Comparison of ENCODE assay signal across 16 cellular contexts in the genomic region with DNA sequence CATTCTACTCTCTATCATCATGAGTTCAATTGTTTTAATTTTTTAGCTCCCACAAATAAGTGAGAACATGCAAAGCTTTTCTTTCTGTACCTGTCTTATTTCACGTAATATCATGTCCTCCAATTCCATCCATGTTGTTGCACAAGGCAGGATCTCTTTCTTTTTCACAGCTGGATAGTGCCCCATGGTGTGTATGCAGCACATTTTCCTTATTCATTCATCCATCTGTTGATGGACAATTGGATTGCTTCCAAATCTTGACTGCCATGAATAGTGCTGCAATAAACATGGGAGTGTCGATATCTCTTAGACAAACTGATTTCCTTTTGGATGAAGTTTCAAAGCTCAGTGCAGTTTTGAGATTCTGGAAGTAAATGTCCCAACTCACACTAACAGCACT.
"Had no signal": no experiment of that assay in that cellular context is flagged by ENCODE, and none has a peak within 500 bp of the region (broad histone marks: within the 10 kb centered on the region; RNA-seq: fewer than 3 reads in every experiment).

No MANE protein-coding gene starts in this region.

- H3K9me3 Mint-ChIP-seq: activated naive CD4-positive, alpha-beta T cell treated with anti-CD3 and anti-CD28 coated beads, Interleukin-2, amount 50 U/mL, for 72 hours; activated T-cell treated with anti-CD3 and anti-CD28 coated beads, Interleukin-2, amount 50 U/mL, for 24 hours; brain; dendritic cell treated with granulocyte-macrophage colony-stimulating factor and Interleukin-4, amounts not matched to agents 40 ng/mL and 50 ng/mL, for 4 days had no signal

- H3K36me3 ChIP-seq: neutrophil had no signal

- H3K4me3 Mint-ChIP-seq: activated CD8-positive, alpha-beta memory T cell treated with anti-CD3 and anti-CD28 coated beads, Interleukin-2, amount 10 ng/mL, durations not matched to agents 7 days and 5 days; activated T-cell treated with anti-CD3 and anti-CD28 coated beads, Interleukin-2, amount 50 U/mL, for 24 hours; brain; dendritic cell treated with granulocyte-macrophage colony-stimulating factor and Interleukin-4, amounts not matched to agents 40 ng/mL and 50 ng/mL, for 4 days; naive thymus-derived CD4-positive, alpha-beta T cell had no signal

- ATAC-seq: activated CD8-positive, alpha-beta memory T cell treated with anti-CD3 and anti-CD28 coated beads, Interleukin-2, amount 10 ng/mL, durations not matched to agents 7 days and 5 days; activated naive CD4-positive, alpha-beta T cell treated with anti-CD3 and anti-CD28 coated beads, Interleukin-2, amount 50 U/mL, for 72 hours; left cardiac atrium; naive thymus-derived CD4-positive, alpha-beta T cell had no signal

- H3K27ac ChIP-seq: neutrophil had no signal

- H3K4me3 ChIP-seq: lung, smooth muscle cell had no signal

- H3K27me3 ChIP-seq: neutrophil had no signal

- H3K27me3 Mint-ChIP-seq: activated CD8-positive, alpha-beta memory T cell treated with anti-CD3 and anti-CD28 coated beads, Interleukin-2, amount 10 ng/mL, durations not matched to agents 7 days and 5 days had no signal

- H3K36me3 Mint-ChIP-seq: activated CD8-positive, alpha-beta memory T cell treated with anti-CD3 and anti-CD28 coated beads, Interleukin-2, amount 10 ng/mL, durations not matched to agents 7 days and 5 days; activated naive CD4-positive, alpha-beta T cell treated with anti-CD3 and anti-CD28 coated beads, Interleukin-2, amount 50 U/mL, for 72 hours; brain had no signal

- H3K4me1 Mint-ChIP-seq: activated CD8-positive, alpha-beta memory T cell treated with anti-CD3 and anti-CD28 coated beads, Interleukin-2, amount 10 ng/mL, durations not matched to agents 7 days and 5 days; naive thymus-derived CD4-positive, alpha-beta T cell had no signal

- FAIRE-seq: urothelium cell line had no signal

- H3K27ac Mint-ChIP-seq: activated CD8-positive, alpha-beta memory T cell treated with anti-CD3 and anti-CD28 coated beads, Interleukin-2, amount 10 ng/mL, durations not matched to agents 7 days and 5 days; activated naive CD4-positive, alpha-beta T cell treated with anti-CD3 and anti-CD28 coated beads, Interleukin-2, amount 50 U/mL, for 72 hours; activated T-cell treated with anti-CD3 and anti-CD28 coated beads, Interleukin-2, amount 50 U/mL, for 24 hours; brain; dendritic cell treated with granulocyte-macrophage colony-stimulating factor and Interleukin-4, amounts not matched to agents 40 ng/mL and 50 ng/mL, for 4 days; naive thymus-derived CD4-positive, alpha-beta T cell had no signal

- H3K9me3 ChIP-seq: neutrophil had no signal

- DNase-seq: activated CD4-positive, alpha-beta T cell treated with anti-CD3 and anti-CD28 coated beads, Interleukin-2, amount 50 U/mL, for 4 hours; activated CD4-positive, CD25-positive, alpha-beta regulatory T cell; activated CD8-positive, alpha-beta memory T cell treated with anti-CD3 and anti-CD28 coated beads, Interleukin-2, amount 10 ng/mL, durations not matched to agents 7 days and 5 days; activated effector memory CD4-positive, alpha-beta T cell treated with anti-CD3 and anti-CD28 coated beads, Interleukin-2, amount 50 U/mL, for 16 hours; activated T-cell treated with anti-CD3 and anti-CD28 coated beads, Interleukin-2, amount 50 U/mL, for 24 hours; amniotic stem cell; left cardiac atrium; naive thymus-derived CD4-positive, alpha-beta T cell; posterior cingulate gyrus had no signal
